Comparison of ENCODE assay signal across 8 cellular contexts in genomic region chr1:180231506-180232420, GRCh38. TPM values are rescaled to one million over a fixed set of nuclear protein-coding genes. Genes with fewer than 3 reads are reported as not detected.
DNase-seq lines count a peak whose midpoint lies in the region; ATAC-seq, FAIRE-seq and TF ChIP-seq lines count a peak whose summit lies in the region.

No MANE protein-coding gene starts in this region.

- peak; percentile 52 for DNase-seq in D721Med (ENCODE audit: insufficient read length, low spot score)
- DNase-seq in HT1080 (ENCODE audit: low read depth) = peak; percentile 59
- DNase-seq in SK-N-MC (ENCODE audit: low read depth, low spot score) = no peak
- DNase-seq in erythroblast (lab: John Stamatoyannopoulos, UW) = peak; percentile 27 to 50
- DNase-seq in osteocyte (ENCODE audit: extremely low spot score, unreplicated experiment) = no peak
- DNase-seq in caudate nucleus (lab: John Stamatoyannopoulos, UW) = no peak

- no peak for FAIRE-seq in D721Med (lab: Jason Lieb, UNC)

- ATAC-seq in GM18867 (IDR thresholded peaks at IDR 0.05; ENCODE audit: unreplicated experiment) = no peak
- ATAC-seq in GM18511 (IDR thresholded peaks at IDR 0.05; ENCODE audit: unreplicated experiment) = no peak

- no peak overlapping the region for H3K27ac Mint-ChIP-seq in osteocyte (ENCODE audit: unreplicated experiment)

- TF ChIP-seq CTCF in D721Med (IDR thresholded peaks at IDR 0.05; ENCODE audit: insufficient read depth, missing control alignments) (peak; percentile 12), osteocyte (IDR thresholded peaks at IDR 0.05) (peak; percentile 18)

- H3K9ac ChIP-seq in SK-N-MC (ENCODE audit: insufficient read length) = no peak overlapping the region

- H3K9me3 Mint-ChIP-seq in osteocyte (ENCODE audit: unreplicated experiment) = no peaks in the 10 kb centered on the region

- peak overlapping the region; percentile 73 for H3K4me3 Mint-ChIP-seq in osteocyte (ENCODE audit: unreplicated experiment)

- no peaks in the 10 kb centered on the region for H3K9me3 ChIP-seq in SK-N-MC (ENCODE audit: low read depth, low read length)

- TF ChIP-seq POLR2A in erythroblast (IDR thresholded peaks at IDR 0.05; ENCODE audit: low read length) = no peak

- H3K36me3 ChIP-seq in SK-N-MC (ENCODE audit: insufficient read depth, low read length) = no peaks in the 10 kb centered on the region

- no peaks in the 10 kb centered on the region for H3K36me3 Mint-ChIP-seq in osteocyte (ENCODE audit: unreplicated experiment)

- no peak overlapping the region for H3K27ac ChIP-seq in SK-N-MC
- H3K27ac ChIP-seq in caudate nucleus (ENCODE audit: low read depth, low read length) = no peak overlapping the region

- peaks cover 72% of the 10 kb centered on the region for H3K27me3 Mint-ChIP-seq in osteocyte (ENCODE audit: unreplicated experiment)

- H3K4me3 ChIP-seq in SK-N-MC = peak overlapping the region; percentile 86

- peaks cover 37% of the 10 kb centered on the region for H3K4me1 Mint-ChIP-seq in osteocyte (ENCODE audit: unreplicated experiment)

RNA-seq across cellular contexts. Expression of gene LHX4, which starts 1.7 kb away (rescaled TPM):
- 0.72 and 1.6 TPM in 2 replicates for total RNA-seq in HT1080 (2014; rRNA removed; shearing (Covaris generic))
- 0.15 and 0.41 TPM in 2 replicates for polyA plus RNA-seq in HT1080 (2015; cell fraction: cytosol; rRNA removed)
- 0.22 and 0.39 TPM in 2 replicates for polyA plus RNA-seq in HT1080 (2015; cell fraction: nucleus; rRNA removed)
- 0.70 and 0.78 TPM in 2 replicates for total RNA-seq in osteocyte

Comparison
In these comparisons a context has a peak if more than half of its experiments do, and no peak if none do; other contexts are left out.
1. DNase-seq: peak in D721Med (single experiment), HT1080 (single experiment) and erythroblast (2 of 2); none in SK-N-MC (single experiment), osteocyte (single experiment) and caudate nucleus (0 of 61).